In the genomic region with DNA sequence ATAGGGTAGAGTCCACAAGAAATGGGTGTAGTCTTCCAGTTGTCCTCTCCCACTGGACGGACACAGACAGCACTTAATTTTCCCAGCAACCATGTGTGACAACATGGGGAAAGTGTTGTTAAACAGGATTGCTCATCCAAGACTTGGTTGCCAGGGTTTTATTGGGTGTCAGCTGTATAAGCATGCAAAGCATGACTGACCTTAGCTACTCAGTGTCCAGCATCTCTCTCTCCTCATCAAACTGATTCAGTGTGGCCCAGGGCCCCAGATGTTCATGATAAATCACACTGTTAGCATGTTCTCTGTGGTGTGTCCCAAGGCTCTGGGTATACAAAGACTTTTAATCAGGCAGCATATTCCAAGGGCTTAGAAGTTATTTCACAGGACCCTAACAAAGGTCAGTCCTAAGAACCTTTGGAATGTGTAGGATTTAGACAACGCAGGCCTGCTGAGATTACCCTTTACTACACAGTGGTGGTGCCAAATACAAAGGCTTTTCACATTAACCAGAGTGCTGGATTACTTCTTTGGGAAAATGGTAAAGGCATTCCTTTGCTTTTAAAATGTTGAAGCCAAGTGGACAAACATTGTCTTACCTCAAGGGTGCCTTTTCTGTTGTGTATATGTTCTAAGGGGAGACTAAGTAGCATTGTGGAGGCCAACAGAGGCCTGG, we compare ENCODE assay signal across 18 cellular contexts.
DNase-seq lines count a peak whose midpoint lies in the region; ATAC-seq, FAIRE-seq and TF ChIP-seq lines count a peak whose summit lies in the region.
"Had no signal": no experiment of that assay in that cellular context is flagged by ENCODE, and none has a peak within 500 bp of the region (broad histone marks: within the 10 kb centered on the region; RNA-seq: fewer than 3 reads in every experiment).

No MANE protein-coding gene starts in this region.

- H3K9me3 ChIP-seq in A549 (no peaks in the 10 kb centered on the region), heart left ventricle (no peaks in the 10 kb centered on the region), tibial artery (no peaks in the 10 kb centered on the region), esophagus squamous epithelium (no peaks in the 10 kb centered on the region)
- H3K9me3 ChIP-seq in naive thymus-derived CD4-positive, alpha-beta T cell (ENCODE audit: control insufficient read depth in 2 of 3, low read length in 3 of 3), result no peaks in the 10 kb centered on the region
- H3K9me3 ChIP-seq: BLaER1 treated with 17β-estradiol and CSF1 and Interleukin-3, amounts not matched to agents 10 nM and 100 nM had no signal

- H3K36me3 Mint-ChIP-seq in naive thymus-derived CD4-positive, alpha-beta T cell, result no peaks in the 10 kb centered on the region
- H3K36me3 Mint-ChIP-seq: IgD-negative memory B cell had no signal

- H2BK5ac ChIP-seq in mesendoderm (ENCODE audit: low read length), result no peak overlapping the region

- no peaks in the 10 kb centered on the region for H3K4me1 ChIP-seq in A549
- no peaks in the 10 kb centered on the region for H3K4me1 ChIP-seq in mesendoderm (ENCODE audit: control insufficient read depth, low read depth, low read length)
- H3K4me1 ChIP-seq in heart left ventricle, result no peaks in the 10 kb centered on the region
- H3K4me1 ChIP-seq in naive thymus-derived CD4-positive, alpha-beta T cell (ENCODE audit: control insufficient read depth in 2 of 2, insufficient read depth in 2 of 2, low read length in 2 of 2), result no peaks in the 10 kb centered on the region
- no peaks in the 10 kb centered on the region for H3K4me1 ChIP-seq in tibial artery
- H3K4me1 ChIP-seq in esophagus squamous epithelium, result no peaks in the 10 kb centered on the region

- TF ChIP-seq CTCF in A549 (IDR thresholded peaks at IDR 0.05) (no peak), LNCaP clone FGC (IDR thresholded peaks at IDR 0.05; ENCODE audit: control insufficient read depth, extremely low read depth, insufficient read depth) (no peak), heart left ventricle (IDR thresholded peaks at IDR 0.05) (no peak), tibial artery (IDR thresholded peaks at IDR 0.05) (no peak), esophagus squamous epithelium (IDR thresholded peaks at IDR 0.05) (no peak)

- TF ChIP-seq RAD21 in A549 (conservative IDR thresholded peaks at IDR 0.05 in 1 of 2, IDR thresholded peaks at IDR 0.05 in 1 of 2), result no peak

- H3K27ac Mint-ChIP-seq in naive thymus-derived CD4-positive, alpha-beta T cell, result no peak overlapping the region
- H3K27ac Mint-ChIP-seq: IgD-negative memory B cell had no signal

- H3K36me3 ChIP-seq in mesendoderm (ENCODE audit: control insufficient read depth, insufficient read depth, low read length), result no peaks in the 10 kb centered on the region
- no peaks in the 10 kb centered on the region for H3K36me3 ChIP-seq in heart left ventricle
- H3K36me3 ChIP-seq in naive thymus-derived CD4-positive, alpha-beta T cell (ENCODE audit: control insufficient read depth in 2 of 3, insufficient read depth in 3 of 3, low read length in 3 of 3), result no peaks in the 10 kb centered on the region
- no peaks in the 10 kb centered on the region for H3K36me3 ChIP-seq in tibial artery
- H3K36me3 ChIP-seq in esophagus squamous epithelium, result no peaks in the 10 kb centered on the region
- H3K36me3 ChIP-seq: BLaER1 treated with 17β-estradiol and CSF1 and Interleukin-3, amounts not matched to agents 10 nM and 100 nM had no signal

- H3K18ac ChIP-seq in mesendoderm (ENCODE audit: low read length), result no peak overlapping the region

- H4K5ac ChIP-seq in mesendoderm (ENCODE audit: low read length), result no peak overlapping the region

- WGBS in A549 (ENCODE audit: missing lambda C conversion rate), result 21% methylated on average over 2 of the region's 2 CpGs
- no CpG with 5 or more reads among the region's 2 CpGs for WGBS in mesendoderm (ENCODE audit: extremely low coverage, insufficient coverage, low lambda C conversion rate)
- WGBS in heart left ventricle, 4 donors, result 63 to 77% (median 68%) methylated on average over 2 of the region's 2 CpGs
- 42 to 60% methylated on average over 2 of the region's 2 CpGs for WGBS in esophagus squamous epithelium, 2 donors

- H3K9me3 Mint-ChIP-seq in naive thymus-derived CD4-positive, alpha-beta T cell, result peaks cover 0 to 2% (median 0%) of the 10 kb centered on the region in 11 donors
- H3K9me3 Mint-ChIP-seq: IgD-negative memory B cell had no signal

- no peak overlapping the region for H3K56ac ChIP-seq in mesendoderm (ENCODE audit: low read length)

- no peaks in the 10 kb centered on the region for H3K27me3 Mint-ChIP-seq in naive thymus-derived CD4-positive, alpha-beta T cell
- H3K27me3 Mint-ChIP-seq: IgD-negative memory B cell had no signal

- H3K27ac ChIP-seq in A549 (no peak overlapping the region), mesendoderm (ENCODE audit: low read depth, low read length) (no peak overlapping the region), heart left ventricle (no peak overlapping the region), tibial artery (no peak overlapping the region), esophagus squamous epithelium (no peak overlapping the region)
- no peak overlapping the region for H3K27ac ChIP-seq in naive thymus-derived CD4-positive, alpha-beta T cell (ENCODE audit: low read depth, low read length)
- H3K27ac ChIP-seq: BLaER1 treated with 17β-estradiol and CSF1 and Interleukin-3, amounts not matched to agents 10 nM and 100 nM; HL-60 had no signal

- no peak overlapping the region for H3K4ac ChIP-seq in mesendoderm (ENCODE audit: low read depth, low read length)

- no peak overlapping the region for H3K4me3 ChIP-seq in A549
- no peak overlapping the region for H3K4me3 ChIP-seq in LNCaP clone FGC (ENCODE audit: low read depth, low read length)
- no peak overlapping the region for H3K4me3 ChIP-seq in mesendoderm (ENCODE audit: low read length)
- no peak overlapping the region for H3K4me3 ChIP-seq in heart left ventricle
- H3K4me3 ChIP-seq in naive thymus-derived CD4-positive, alpha-beta T cell (ENCODE audit: low read length), result no peak overlapping the region
- H3K4me3 ChIP-seq in tibial artery, result no peak overlapping the region
- H3K4me3 ChIP-seq in esophagus squamous epithelium, result no peak overlapping the region
- H3K4me3 ChIP-seq: BLaER1 treated with 17β-estradiol and CSF1 and Interleukin-3, amounts not matched to agents 10 nM and 100 nM had no signal

- CTCF ChIA-PET in A549 (lab: Yijun Ruan, JAX), result no interaction called here
- CTCF ChIA-PET in naive thymus-derived CD4-positive, alpha-beta T cell (lab: Charles Lee), result no interaction called here

- no peaks in the 10 kb centered on the region for H3K79me2 ChIP-seq in mesendoderm (ENCODE audit: control insufficient read depth, insufficient read depth, low read length)

- POLR2A ChIA-PET in A549 (lab: Yijun Ruan, JAX), result no interaction called here
- POLR2A ChIA-PET in naive thymus-derived CD4-positive, alpha-beta T cell (lab: Charles Lee), result no interaction called here

- no peak for TF ChIP-seq EP300 in A549 (IDR thresholded peaks at IDR 0.05)

- ATAC-seq in A549 (no peak), heart left ventricle (no peak)
- no peak for ATAC-seq in naive thymus-derived CD4-positive, alpha-beta T cell

- no peak overlapping the region for H2AK5ac ChIP-seq in mesendoderm (ENCODE audit: low read length)

- no peak overlapping the region for H3K23ac ChIP-seq in mesendoderm (ENCODE audit: low read length)

- no peak overlapping the region for H3K9ac ChIP-seq in mesendoderm (ENCODE audit: low read length)
- H3K9ac ChIP-seq: BLaER1 treated with 17β-estradiol and CSF1 and Interleukin-3, amounts not matched to agents 10 nM and 100 nM had no signal

- H4K8ac ChIP-seq in mesendoderm (ENCODE audit: low read depth, low read length), result no peak overlapping the region

- TF ChIP-seq POLR2A in A549 (IDR thresholded peaks at IDR 0.05; ENCODE audit: low read length) (no peak), heart left ventricle (IDR thresholded peaks at IDR 0.05) (no peak), esophagus squamous epithelium (IDR thresholded peaks at IDR 0.05) (no peak)

- intact Hi-C loops in heart left ventricle (cut with DNase I), result no loop called here
- intact Hi-C loops in naive thymus-derived CD4-positive, alpha-beta T cell (cut with micrococcal nuclease), result no loop called here
- intact Hi-C loops in tibial artery (cut with DNase I; ENCODE audit: low total_unique reads), result no loop called here
- intact Hi-C loops in esophagus squamous epithelium (cut with DNase I), result no loop called here

- H3K4me2 ChIP-seq in A549 (no peak overlapping the region), mesendoderm (ENCODE audit: low read length) (no peak overlapping the region)
- H3K4me2 ChIP-seq: BLaER1 treated with 17β-estradiol and CSF1 and Interleukin-3, amounts not matched to agents 10 nM and 100 nM had no signal

- FAIRE-seq in A549 (lab: Jason Lieb, UNC), result peak; percentile 36
- FAIRE-seq: HTR-8/SVneo had no signal

- H3K4me1 Mint-ChIP-seq in naive thymus-derived CD4-positive, alpha-beta T cell, result no peaks in the 10 kb centered on the region
- H3K4me1 Mint-ChIP-seq: IgD-negative memory B cell had no signal

- no peak overlapping the region for H2BK120ac ChIP-seq in mesendoderm (ENCODE audit: low read depth, low read length)

- no peak overlapping the region for H2BK15ac ChIP-seq in mesendoderm (replicated peaks; ENCODE audit: low read depth)

- H3K4me3 Mint-ChIP-seq in naive thymus-derived CD4-positive, alpha-beta T cell, result no peak overlapping the region
- H3K4me3 Mint-ChIP-seq: H9, IgD-negative memory B cell had no signal

- no peaks in the 10 kb centered on the region for H3K79me1 ChIP-seq in mesendoderm (ENCODE audit: low read length)

- DNase-seq in A549 (ENCODE audit: low read depth in 1 of 2, low spot score in 1 of 2), result no peak
- peak; percentile 2 for DNase-seq in LNCaP clone FGC (ENCODE audit: low read depth)
- peak; percentile 24 for DNase-seq in epidermal melanocyte (ENCODE audit: insufficient read length, low spot score)
- peak; percentile 0 for DNase-seq in mesendoderm
- no peak for DNase-seq in heart left ventricle
- DNase-seq in naive thymus-derived CD4-positive, alpha-beta T cell, result no peak
- no peak for DNase-seq in tibial artery
- no peak for DNase-seq in esophagus squamous epithelium (lab: John Stamatoyannopoulos, UW)
- DNase-seq: 8988T, DMS 273 treated with DMSO at 0.1 percent for 48 hours, H9, NCI-H187, NCI-H69, SHP77 treated with DMSO at 0.1 percent for 48 hours had no signal

- H3K27me3 ChIP-seq in mesendoderm (ENCODE audit: insufficient read depth, low read length, poor library complexity), result no peaks in the 10 kb centered on the region
- no peaks in the 10 kb centered on the region for H3K27me3 ChIP-seq in heart left ventricle
- H3K27me3 ChIP-seq in naive thymus-derived CD4-positive, alpha-beta T cell (ENCODE audit: control insufficient read depth in 2 of 2, insufficient read depth in 2 of 2, low read length in 2 of 2), result no peaks in the 10 kb centered on the region
- no peaks in the 10 kb centered on the region for H3K27me3 ChIP-seq in tibial artery
- no peaks in the 10 kb centered on the region for H3K27me3 ChIP-seq in esophagus squamous epithelium
- H3K27me3 ChIP-seq: BLaER1 treated with 17β-estradiol and CSF1 and Interleukin-3, amounts not matched to agents 10 nM and 100 nM had no signal

TF ChIP-seq in A549, 52 proteins besides CTCF, POLR2A, EP300 and RAD21 (continues in another document):
- TF ChIP-seq CHD2 (IDR thresholded peaks at IDR 0.05; ENCODE audit: low read length, partially characterized antibody) (no peak), JUNB (IDR thresholded peaks at IDR 0.05) (no peak), NFE2L2 (conservative IDR thresholded peaks at IDR 0.05; ENCODE audit: low read length) (no peak), KDM1A (IDR thresholded peaks at IDR 0.05; ENCODE audit: low read depth) (no peak)

Comparison
In these comparisons a context has a peak if more than half of its experiments do, and no peak if none do; other contexts are left out.
1. DNase-seq: peak in LNCaP clone FGC (single experiment), epidermal melanocyte (single experiment) and mesendoderm (single experiment); none in A549 (0 of 2), heart left ventricle (0 of 5), naive thymus-derived CD4-positive, alpha-beta T cell (0 of 9), tibial artery (0 of 2) and esophagus squamous epithelium (single experiment).